Comparison of ENCODE assay signal across 23 cellular contexts in the genomic region with DNA sequence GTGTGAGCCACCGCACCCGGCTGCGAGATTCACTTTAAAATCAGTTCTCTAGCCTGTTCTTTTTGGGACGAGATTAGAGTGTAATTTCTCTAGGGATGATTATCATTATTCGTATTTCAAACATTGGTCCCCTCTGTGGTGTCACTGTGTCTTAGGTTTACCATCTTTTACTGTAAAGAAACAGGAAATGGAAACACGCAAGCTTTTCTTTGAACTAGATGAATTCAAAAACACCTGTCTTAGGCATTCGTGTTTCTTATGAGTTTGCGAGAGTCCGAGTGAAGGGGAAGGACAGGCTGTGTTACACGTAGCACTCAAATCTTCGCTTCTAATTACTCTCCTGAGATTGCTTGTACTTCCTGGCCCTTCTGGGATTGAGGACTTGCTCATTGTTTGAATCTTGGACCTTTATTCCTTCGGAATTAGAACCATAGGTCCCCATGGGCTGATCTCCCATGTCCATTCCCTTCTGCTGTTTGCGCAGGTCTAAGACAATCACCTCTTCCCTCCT.
"Had no signal": no experiment of that assay in that cellular context is flagged by ENCODE, and none has a peak within 500 bp of the region (broad histone marks: within the 10 kb centered on the region; RNA-seq: fewer than 3 reads in every experiment).

No MANE protein-coding gene starts in this region.

- ATAC-seq: activated CD4-positive, CD25-positive, alpha-beta regulatory T cell treated with anti-CD3 and anti-CD28 coated beads, Interleukin-2, amount 50 U/mL, for 24 hours; activated T-cell treated with anti-CD3 and anti-CD28 coated beads, Interleukin-2, amount 50 U/mL, for 4 hours; stimulated activated naive B cell treated with anti-CD40 and anti-IgM and Interleukin-4, amounts not matched to agents 10 μg/mL and 1 μg/mL and 100 μg/mL, for 72 hours had no signal

- H3K4me1 Mint-ChIP-seq: memory B cell; stimulated activated naive B cell treated with anti-CD40 and anti-IgM and Interleukin-4, amounts not matched to agents 10 μg/mL and 1 μg/mL and 100 μg/mL, for 72 hours had no signal

- H3K27ac Mint-ChIP-seq: brain; memory B cell; nephron progenitor cell; stimulated activated naive B cell treated with anti-CD40 and anti-IgM and Interleukin-4, amounts not matched to agents 10 μg/mL and 1 μg/mL and 100 μg/mL, for 72 hours had no signal

- H3K27ac ChIP-seq: testis, uterus had no signal

- H3K27me3 ChIP-seq: testis, uterus had no signal

- H3K27me3 Mint-ChIP-seq: memory B cell; stimulated activated naive B cell treated with anti-CD40 and anti-IgM and Interleukin-4, amounts not matched to agents 10 μg/mL and 1 μg/mL and 100 μg/mL, for 72 hours had no signal

- H3K36me3 Mint-ChIP-seq: brain; stimulated activated naive B cell treated with anti-CD40 and anti-IgM and Interleukin-4, amounts not matched to agents 10 μg/mL and 1 μg/mL and 100 μg/mL, for 72 hours had no signal

- H3K9me3 ChIP-seq: testis, uterus had no signal

- DNase-seq: activated CD8-positive, alpha-beta memory T cell treated with anti-CD3 and anti-CD28 coated beads for 24 hours; activated CD8-positive, alpha-beta memory T cell treated with anti-CD3 and anti-CD28 coated beads, Interleukin-2, amount 50 U/mL, for 4 hours; activated effector memory CD4-positive, alpha-beta T cell treated with Interleukin-2 at 50 U/mL for 16 hours; activated naive CD4-positive, alpha-beta T cell treated with anti-CD3 and anti-CD28 coated beads, Interleukin-2, amount 50 U/mL, for 16 hours; activated T-cell treated with anti-CD3 and anti-CD28 coated beads, Interleukin-2, amount 50 U/mL, for 4 hours; aorta; dermis blood vessel endothelial cell; effector CD8-positive, alpha-beta T cell; erythroblast; foreskin fibroblast; hypothalamus; nephron progenitor cell; nucleus accumbens; posterior cingulate gyrus; stimulated activated CD4-positive, alpha-beta T cell treated with anti-CD3 and anti-CD28 coated beads, Interleukin-2, amount 100 ng/mL, for 48 hours; stimulated activated CD8-positive, alpha-beta memory T cell treated with anti-CD3 and anti-CD28 coated beads, Interleukin-4, amount 100 ng/mL, for 48 hours; stimulated activated naive B cell treated with anti-CD40 and anti-IgM and Interleukin-4, amounts not matched to agents 10 μg/mL and 1 μg/mL and 100 μg/mL, for 72 hours; SW 1271; testis; uterus had no signal

- H3K9me3 Mint-ChIP-seq: activated T-cell treated with anti-CD3 and anti-CD28 coated beads, Interleukin-2, amount 50 U/mL, for 4 hours; memory B cell; nephron progenitor cell; stimulated activated naive B cell treated with anti-CD40 and anti-IgM and Interleukin-4, amounts not matched to agents 10 μg/mL and 1 μg/mL and 100 μg/mL, for 72 hours had no signal

- H3K4me3 Mint-ChIP-seq: activated T-cell treated with anti-CD3 and anti-CD28 coated beads, Interleukin-2, amount 50 U/mL, for 4 hours; brain; memory B cell; nephron progenitor cell; stimulated activated naive B cell treated with anti-CD40 and anti-IgM and Interleukin-4, amounts not matched to agents 10 μg/mL and 1 μg/mL and 100 μg/mL, for 72 hours had no signal
